In the genomic region with DNA sequence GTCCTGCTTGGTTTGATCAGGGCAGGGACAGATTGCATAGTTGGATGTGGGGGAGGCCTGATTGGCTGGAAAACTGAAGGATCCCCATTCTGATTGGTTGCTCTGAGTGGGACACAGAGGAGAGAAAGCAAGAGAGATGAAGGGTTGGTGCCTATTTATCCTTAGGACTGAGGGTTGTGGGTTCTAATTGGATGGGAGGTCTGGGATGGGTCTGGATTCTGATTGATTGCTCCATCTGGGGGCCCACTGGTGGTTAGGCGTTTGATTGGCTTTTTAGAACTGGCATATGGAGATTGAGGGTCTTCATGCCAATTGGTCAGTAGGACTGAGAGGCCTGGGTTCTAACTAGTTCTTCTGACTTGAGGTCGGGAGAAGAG, we compare ENCODE assay signal across 8 cellular contexts. TPM values are rescaled to one million over a fixed set of nuclear protein-coding genes. Genes with fewer than 3 reads are reported as not detected.
DNase-seq lines count a peak whose midpoint lies in the region; ATAC-seq and TF ChIP-seq lines count a peak whose summit lies in the region.

No MANE protein-coding gene starts in this region.

- peaks cover 5% of the 10 kb centered on the region for H3K36me3 Mint-ChIP-seq in mesothelial cell of epicardium

- H3K9me3 ChIP-seq in BLaER1 (peaks cover 7% of the 10 kb centered on the region; the same call in 1 of the 2 replicates), adipocyte (ENCODE audit: control insufficient read depth, low read length) (no peaks in the 10 kb centered on the region)

- DNase-seq in HuH-7 (ENCODE audit: low spot score), result peak; percentile 38
- DNase-seq in adipocyte (ENCODE audit: low read depth), result no peak
- no peak for DNase-seq in mesothelial cell of epicardium (ENCODE audit: low spot score in 2 of 2, unreplicated experiment in 2 of 2)
- DNase-seq in activated effector memory CD4-positive, alpha-beta T cell treated with anti-CD3 and anti-CD28 coated beads, Interleukin-2, amount 50 U/mL, for 16 hours, result no peak
- no peak for DNase-seq in kidney tubule cell (ENCODE audit: low spot score)
- no peak for DNase-seq in HPDE6-E6E7 (ENCODE audit: extremely low spot score)

- no peak for TF ChIP-seq CTCF in mesothelial cell of epicardium (IDR thresholded peaks at IDR 0.05; ENCODE audit: unreplicated experiment)

- no peak for ATAC-seq in HG02973 (IDR thresholded peaks at IDR 0.05; ENCODE audit: unreplicated experiment)

- H3K4me1 ChIP-seq in BLaER1 (peaks cover 29% of the 10 kb centered on the region), adipocyte (ENCODE audit: control insufficient read depth, insufficient read depth, low read length) (peaks cover 3% of the 10 kb centered on the region)

- H3K4me1 Mint-ChIP-seq in mesothelial cell of epicardium, result peaks cover 6% of the 10 kb centered on the region

- H3K27ac ChIP-seq in BLaER1, result peak overlapping the region; percentile 75; the same call in 1 of the 2 replicates

- peak overlapping the region; percentile 89 for H3K27ac Mint-ChIP-seq in mesothelial cell of epicardium

- H3K4me3 ChIP-seq in BLaER1, result peak overlapping the region; percentile 73
- peak overlapping the region; percentile 66 for H3K4me3 ChIP-seq in adipocyte (ENCODE audit: low read length)

- peaks cover 18% of the 10 kb centered on the region; the same call in 1 of the 2 replicates for H3K27me3 ChIP-seq in BLaER1
- H3K27me3 ChIP-seq in adipocyte (replicated peaks; ENCODE audit: control insufficient read depth, insufficient read depth, low read length), result no peaks in the 10 kb centered on the region

- H3K27me3 Mint-ChIP-seq in mesothelial cell of epicardium (ENCODE audit: low read depth), result no peaks in the 10 kb centered on the region

- H3K9ac ChIP-seq in BLaER1 (peak overlapping the region; percentile 82; the same call in 1 of the 2 replicates), adipocyte (ENCODE audit: low read length) (no peak overlapping the region)

- peaks cover 13% of the 10 kb centered on the region; the same call in 1 of the 2 replicates for H3K36me3 ChIP-seq in BLaER1
- H3K36me3 ChIP-seq in adipocyte (ENCODE audit: control insufficient read depth, insufficient read depth, low read length, severe bottlenecking), result peaks cover 6% of the 10 kb centered on the region

- H4K20me1 ChIP-seq in BLaER1, result no peaks in the 10 kb centered on the region

- peaks cover 10% of the 10 kb centered on the region for H3K9me3 Mint-ChIP-seq in mesothelial cell of epicardium

- peak overlapping the region; percentile 82 for H3K4me3 Mint-ChIP-seq in mesothelial cell of epicardium

- peak overlapping the region; percentile 69 for H3K4me2 ChIP-seq in BLaER1

RNA-seq across cellular contexts. Expression of a gene that starts 0.6 kb away (rescaled TPM):
- total RNA-seq in mesothelial cell of epicardium, result 48.9 to 52.2 TPM (median 50.2 TPM) in 3 replicates

RNA-seq across cellular contexts. Expression of a gene that starts 12.2 kb away (rescaled TPM):
- total RNA-seq in mesothelial cell of epicardium, result 9.7 to 11.0 TPM (median 10.1 TPM) in 3 replicates

RNA-seq across cellular contexts. Expression of a gene that starts 18.6 kb away (rescaled TPM):
- total RNA-seq in mesothelial cell of epicardium, result 13.9 to 15.4 TPM (median 15.3 TPM) in 3 replicates

RNA-seq across cellular contexts. Expression of a gene that starts 45.0 kb away (rescaled TPM):
- total RNA-seq in mesothelial cell of epicardium, result 37.5 to 42.2 TPM (median 42.1 TPM) in 3 replicates

RNA-seq across cellular contexts. Expression of a gene that starts 50.9 kb away (rescaled TPM):
- total RNA-seq in mesothelial cell of epicardium, result 9.0 to 10.1 TPM (median 9.6 TPM) in 3 replicates
